ENCODE assay signal across 31 cellular contexts in genomic region chr18:74114206-74114605, GRCh38. TPM values are rescaled to one million over a fixed set of nuclear protein-coding genes. Genes with fewer than 3 reads are reported as not detected.
DNase-seq lines count a peak whose midpoint lies in the region; ATAC-seq, FAIRE-seq and TF ChIP-seq lines count a peak whose summit lies in the region.
"Had no signal": no experiment of that assay in that cellular context is flagged by ENCODE, and none has a peak within 500 bp of the region (broad histone marks: within the 10 kb centered on the region; RNA-seq: fewer than 3 reads in every experiment).

No MANE protein-coding gene starts in this region.

- H3K36me3 ChIP-seq in GM23248 (ENCODE audit: low read depth) = no peaks in the 10 kb centered on the region
- H3K36me3 ChIP-seq in iPS-15b (ENCODE audit: control insufficient read depth, insufficient read depth, low read length) = no peaks in the 10 kb centered on the region
- H3K36me3 ChIP-seq in small intestine (ENCODE audit: control insufficient read depth in 2 of 2, insufficient read depth in 2 of 2, low read length in 2 of 2) = no peaks in the 10 kb centered on the region
- H3K36me3 ChIP-seq: adrenal gland, breast epithelium, spleen, vagina had no signal

- no peaks in the 10 kb centered on the region for H3K36me3 Mint-ChIP-seq in activated T-helper 17 cell treated with anti-CD3 and anti-CD28 coated beads, Interleukin-2, amount 50 U/mL, for 72 hours (ENCODE audit: low read depth)

- no peak overlapping the region for H3K4me2 ChIP-seq in GM23248 (ENCODE audit: unreplicated experiment)

- no peaks in the 10 kb centered on the region for H3K27me3 Mint-ChIP-seq in activated T-helper 17 cell treated with anti-CD3 and anti-CD28 coated beads, Interleukin-2, amount 50 U/mL, for 72 hours
- H3K27me3 Mint-ChIP-seq: activated T-cell treated with anti-CD3 and anti-CD28 coated beads, Interleukin-2, amount 50 U/mL, for 24 hours; stimulated activated naive B cell treated with anti-CD40 and anti-IgM and Interleukin-4, amounts not matched to agents 10 μg/mL and 1 μg/mL and 100 μg/mL, for 72 hours had no signal

- peak overlapping the region; percentile 33 for H3K27ac Mint-ChIP-seq in activated T-helper 17 cell treated with anti-CD3 and anti-CD28 coated beads, Interleukin-2, amount 50 U/mL, for 72 hours
- H3K27ac Mint-ChIP-seq: activated T-cell treated with anti-CD3 and anti-CD28 coated beads, Interleukin-2, amount 50 U/mL, for 24 hours; stimulated activated naive B cell treated with anti-CD40 and anti-IgM and Interleukin-4, amounts not matched to agents 10 μg/mL and 1 μg/mL and 100 μg/mL, for 72 hours; T-helper 1 cell treated with Interleukin-12 subunit alpha and Interleukin-12 subunit beta and Interleukin-4 antibody, amounts not matched to agents 30 μg/mL and 1 μg/mL, for 36 hours had no signal

- H3K9me3 Mint-ChIP-seq in activated T-helper 17 cell treated with anti-CD3 and anti-CD28 coated beads, Interleukin-2, amount 50 U/mL, for 72 hours = no peaks in the 10 kb centered on the region

- ATAC-seq in activated T-helper 17 cell treated with anti-CD3 and anti-CD28 coated beads, Interleukin-2, amount 50 U/mL, for 72 hours (replicated peaks) = no peak
- ATAC-seq: stimulated activated naive B cell treated with anti-CD40 and anti-IgM and Interleukin-4, amounts not matched to agents 10 μg/mL and 1 μg/mL and 100 μg/mL, for 72 hours had no signal

- TF ChIP-seq POLR2A in erythroblast (IDR thresholded peaks at IDR 0.05; ENCODE audit: low read length) = no peak

- FAIRE-seq in small intestine (lab: Jason Lieb, UNC) = no peak
- FAIRE-seq: colon, GM19239 had no signal

- H3K79me2 ChIP-seq in GM23248 (ENCODE audit: insufficient read depth) = no peaks in the 10 kb centered on the region

- H3K9ac ChIP-seq in GM23248 (no peak overlapping the region), iPS-15b (ENCODE audit: low read depth, low read length) (peak overlapping the region; percentile 10)

- no peaks in the 10 kb centered on the region for H3K9me2 ChIP-seq in GM23248 (ENCODE audit: insufficient read depth)

- no peak overlapping the region for H3K27ac ChIP-seq in GM23248
- no peak overlapping the region for H3K27ac ChIP-seq in small intestine (ENCODE audit: low read depth in 1 of 2, low read length in 1 of 2)
- H3K27ac ChIP-seq: breast epithelium, C4-2B, RWPE1, SK-N-MC, spleen, testis, vagina had no signal

- H3K9me3 ChIP-seq in GM23248 (ENCODE audit: low read depth) (peaks cover 3% of the 10 kb centered on the region), iPS-15b (ENCODE audit: control insufficient read depth, insufficient read depth, low read length) (no peaks in the 10 kb centered on the region), small intestine (ENCODE audit: control insufficient read depth, low read depth) (no peaks in the 10 kb centered on the region)
- H3K9me3 ChIP-seq: adrenal gland, testis, vagina had no signal

- no peaks in the 10 kb centered on the region for H4K20me1 ChIP-seq in GM23248 (ENCODE audit: insufficient read depth)

- H3F3A ChIP-seq in GM23248 (ENCODE audit: insufficient read depth) = no peaks in the 10 kb centered on the region

- in situ Hi-C loops in GM23248 (cut with MboI) = loop anchor here (10.0 kb wide), 1 partner anchor 1349 kb away; no protein-coding TSS in a partner anchor

- H3K4me1 ChIP-seq in GM23248 (ENCODE audit: insufficient read depth) = 0 out of 2 replicates have a peak, but pooled peaks cover 11% of the 10 kb centered on the region
- peaks cover 10% of the 10 kb centered on the region for H3K4me1 ChIP-seq in iPS-15b (ENCODE audit: control insufficient read depth, insufficient read depth, low read length)
- H3K4me1 ChIP-seq in small intestine (ENCODE audit: control insufficient read depth in 2 of 2, insufficient read depth in 1 of 2, low read depth in 1 of 2, low read length in 1 of 2) = no peaks in the 10 kb centered on the region
- H3K4me1 ChIP-seq: adrenal gland, breast epithelium, testis, vagina had no signal

- H3K27me3 ChIP-seq in GM23248 (replicated peaks; ENCODE audit: insufficient read depth) (no peaks in the 10 kb centered on the region), iPS-15b (ENCODE audit: control insufficient read depth, insufficient read depth, low read length) (no peaks in the 10 kb centered on the region), small intestine (ENCODE audit: control insufficient read depth in 2 of 2, insufficient read depth in 2 of 2, low read length in 2 of 2) (no peaks in the 10 kb centered on the region)
- H3K27me3 ChIP-seq: adrenal gland, breast epithelium, spleen, testis, vagina had no signal

- H3K4me1 Mint-ChIP-seq in activated T-helper 17 cell treated with anti-CD3 and anti-CD28 coated beads, Interleukin-2, amount 50 U/mL, for 72 hours = no peaks in the 10 kb centered on the region

- H3K4me3 ChIP-seq in GM23248 = no peak overlapping the region
- H3K4me3 ChIP-seq in iPS-15b (ENCODE audit: low read depth, low read length) = no peak overlapping the region
- H3K4me3 ChIP-seq in skeletal muscle cell (ENCODE audit: low read depth, low read length) = no peak overlapping the region
- H3K4me3 ChIP-seq in small intestine (ENCODE audit: low read depth in 1 of 2, low read length in 2 of 2) = no peak overlapping the region
- H3K4me3 ChIP-seq: adrenal gland, breast epithelium, lung, SK-N-MC, spleen, testis, vagina had no signal

- H2AFZ ChIP-seq in GM23248 = peak overlapping the region; percentile 87

- H3K4me3 Mint-ChIP-seq in activated T-helper 17 cell treated with anti-CD3 and anti-CD28 coated beads, Interleukin-2, amount 50 U/mL, for 72 hours = no peak overlapping the region
- H3K4me3 Mint-ChIP-seq: activated T-cell treated with anti-CD3 and anti-CD28 coated beads, Interleukin-2, amount 50 U/mL, for 24 hours; stimulated activated naive B cell treated with anti-CD40 and anti-IgM and Interleukin-4, amounts not matched to agents 10 μg/mL and 1 μg/mL and 100 μg/mL, for 72 hours; T-helper 1 cell treated with Interleukin-12 subunit alpha and Interleukin-12 subunit beta and Interleukin-4 antibody, amounts not matched to agents 30 μg/mL and 1 μg/mL, for 36 hours had no signal

- DNase-seq in GM23248 = no peak
- peak; percentile 16 for DNase-seq in skeletal muscle cell (ENCODE audit: low read depth)
- no peak for DNase-seq in erythroblast (lab: John Stamatoyannopoulos, UW)
- DNase-seq in midbrain (lab: John Stamatoyannopoulos, UW) = no peak
- DNase-seq in small intestine = no peak
- DNase-seq in C1 segment of cervical spinal cord (lab: John Stamatoyannopoulos, UW) = no peak
- DNase-seq: activated CD4-positive, alpha-beta T cell treated with anti-CD3 and anti-CD28 coated beads for 1 hour; activated naive CD4-positive, alpha-beta T cell; activated T-cell treated with anti-CD3 and anti-CD28 coated beads, Interleukin-2, amount 50 U/mL, for 24 hours; adrenal gland; effector memory CD4-positive, alpha-beta T cell; MV-4-11; NCI-H146; NCI-H2171; NCI-H524 treated with DMSO at 0.1 percent for 48 hours; nucleus accumbens; spleen; stimulated activated CD4-positive, alpha-beta T cell treated with anti-CD3 and anti-CD28 coated beads, Interleukin-2, amount 100 ng/mL, for 48 hours; stimulated activated naive B cell treated with anti-CD40 and anti-IgM and Interleukin-4, amounts not matched to agents 10 μg/mL and 1 μg/mL and 100 μg/mL, for 72 hours; testis had no signal

RNA-seq across cellular contexts. Expression of gene FBXO15, which starts 33.4 kb away (rescaled TPM):
- total RNA-seq in GM23248 (2014; rRNA removed; shearing (Covaris generic)) = 0.22 TPM in 1 of 2 replicates, not detected in the other
- polyA plus RNA-seq in GM23248 (2016; fragmentation: Nextera tagmentation; extraction: Ambion mirVana) (0.54 and 1.1 TPM in 2 replicates), small intestine (under 1 TPM in 1 of 3 donors, not detected in 2; 0.28 TPM)
- total RNA-seq in activated T-helper 17 cell treated with anti-CD3 and anti-CD28 coated beads, Interleukin-2, amount 50 U/mL, for 72 hours = 1 to 10 TPM in 1 of 2 donors, under 1 TPM in 1; 0.35 to 2.6 TPM
- total RNA-seq: vagina had no signal

RNA-seq across cellular contexts. Expression of gene TIMM21, which starts 34.1 kb away (rescaled TPM):
- 27.6 and 32.1 TPM in 2 replicates for total RNA-seq in GM23248 (2014; rRNA removed; shearing (Covaris generic))
- polyA plus RNA-seq in GM23248 (2016; fragmentation: Nextera tagmentation; extraction: Ambion mirVana) = 88.0 and 91.6 TPM in 2 replicates
- total RNA-seq in activated T-helper 17 cell treated with anti-CD3 and anti-CD28 coated beads, Interleukin-2, amount 50 U/mL, for 72 hours = 10 to 100 TPM; 60.7 to 70.9 TPM
- polyA plus RNA-seq in small intestine = 10 to 100 TPM in 2 of 3 donors, 1 to 10 TPM in 1; 9.2 to 31.2 (median 14.3) TPM
